Comparison of ENCODE assay signal across 9 cellular contexts in the genomic region with DNA sequence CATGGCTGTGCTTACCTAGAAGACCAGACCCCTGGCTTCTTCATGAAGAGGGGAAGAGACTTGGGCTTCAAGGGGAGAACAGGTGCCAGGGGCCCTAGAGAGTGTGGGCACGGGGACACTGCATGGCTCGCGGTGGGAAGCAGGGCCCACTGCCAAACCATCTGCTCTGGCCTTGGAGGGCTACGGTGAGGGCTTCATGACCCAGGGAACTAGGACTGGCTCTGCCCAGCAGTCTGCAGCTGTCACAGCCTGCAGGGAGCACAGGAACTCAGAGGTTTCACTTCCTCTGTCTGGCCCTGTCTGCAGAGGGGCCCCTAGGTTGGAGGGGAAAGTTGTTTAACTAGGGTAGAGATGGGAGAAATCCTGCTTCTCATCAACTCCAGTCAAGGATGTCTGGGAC. TPM values are rescaled to one million over a fixed set of nuclear protein-coding genes. Genes with fewer than 3 reads are reported as not detected.
A peak's percentile ranks its signal among the peaks of the same experiment; 100 is the strongest.
DNase-seq lines count a peak whose midpoint lies in the region; ATAC-seq and TF ChIP-seq lines count a peak whose summit lies in the region.
"Had no signal": no experiment of that assay in that cellular context is flagged by ENCODE, and none has a peak within 500 bp of the region (broad histone marks: within the 10 kb centered on the region; RNA-seq: fewer than 3 reads in every experiment).

No MANE protein-coding gene starts in this region.

- H3K4me1 ChIP-seq in Loucy (ENCODE audit: insufficient read depth, low read length, poor library complexity, severe bottlenecking) (peaks cover 23% of the 10 kb centered on the region), lower lobe of right lung (peaks cover 30% of the 10 kb centered on the region), mesendoderm (ENCODE audit: control insufficient read depth, low read depth, low read length) (peaks cover 2% of the 10 kb centered on the region)

- peak; percentile 41 for ATAC-seq in GM21381 (IDR thresholded peaks at IDR 0.05; ENCODE audit: unreplicated experiment)
- ATAC-seq in lower lobe of right lung, result peak in 1 of 2 donors; percentile 29

- no peak overlapping the region for H4K5ac ChIP-seq in mesendoderm (ENCODE audit: low read length)

- H2BK15ac ChIP-seq in mesendoderm (replicated peaks; ENCODE audit: low read depth), result no peak overlapping the region

- H3K9me2 ChIP-seq in Loucy (replicated peaks; ENCODE audit: low read depth, low read length), result no peaks in the 10 kb centered on the region

- DNase-seq in GM13976 (ENCODE audit: low spot score) (peak; percentile 87), lower lobe of right lung (no peak), HK-2 (ENCODE audit: unreplicated experiment) (no peak), mesendoderm (no peak), middle frontal gyrus (ENCODE audit: extremely low spot score, low spot score) (no peak), NCI-H1092 treated with DMSO at 0.1 percent for 48 hours (lab: John Stamatoyannopoulos, UW) (no peak)
- DNase-seq: activated CD8-positive, alpha-beta memory T cell treated with anti-CD3 and anti-CD28 coated beads, Interleukin-2, amount 50 U/mL, for 4 hours had no signal

- H4K20me1 ChIP-seq in Loucy (ENCODE audit: insufficient read depth, low read length, poor library complexity, severe bottlenecking), result peaks cover 5% of the 10 kb centered on the region

- H3K4me3 ChIP-seq in Loucy (ENCODE audit: low read length, poor library complexity, severe bottlenecking) (peak overlapping the region; percentile 23), lower lobe of right lung (no peak overlapping the region), mesendoderm (ENCODE audit: low read length) (no peak overlapping the region)

- H3K79me2 ChIP-seq in Loucy (ENCODE audit: insufficient read depth, low read length) (peaks cover 16% of the 10 kb centered on the region), mesendoderm (ENCODE audit: control insufficient read depth, insufficient read depth, low read length) (peaks cover 2% of the 10 kb centered on the region)

- H3K27me3 ChIP-seq in Loucy (ENCODE audit: insufficient read depth, low read length, poor library complexity, severe bottlenecking) (no peaks in the 10 kb centered on the region), lower lobe of right lung (ENCODE audit: low read depth) (no peaks in the 10 kb centered on the region), mesendoderm (ENCODE audit: insufficient read depth, low read length, poor library complexity) (no peaks in the 10 kb centered on the region)

- no peak overlapping the region for H2BK5ac ChIP-seq in mesendoderm (ENCODE audit: low read length)

- H2AFZ ChIP-seq in Loucy (ENCODE audit: low read length), result no peak overlapping the region

- intact Hi-C loops in lower lobe of right lung (cut with DNase I), result no loop called here

- no peak overlapping the region for H2BK120ac ChIP-seq in mesendoderm (ENCODE audit: low read depth, low read length)

- H3K18ac ChIP-seq in mesendoderm (ENCODE audit: low read length), result no peak overlapping the region

- H3K56ac ChIP-seq in mesendoderm (ENCODE audit: low read length), result no peak overlapping the region

- in situ Hi-C loops in GM13976 (cut with MboI; ENCODE audit: low sequenced_read_pairs, unreplicated experiment), result no loop called here

- H3K4ac ChIP-seq in mesendoderm (ENCODE audit: low read depth, low read length), result no peak overlapping the region

- TF ChIP-seq CTCF in GM13976 (IDR thresholded peaks at IDR 0.05; ENCODE audit: borderline replicate concordance, control extremely low read depth, extremely low read depth, insufficient read depth, missing control alignments) (no peak), Loucy (conservative IDR thresholded peaks at IDR 0.05; ENCODE audit: low read length) (no peak), lower lobe of right lung (IDR thresholded peaks at IDR 0.05) (no peak)

- no peaks in the 10 kb centered on the region for H3K9me3 ChIP-seq in Loucy (ENCODE audit: insufficient read depth, low read depth, low read length)
- no peaks in the 10 kb centered on the region for H3K9me3 ChIP-seq in lower lobe of right lung

- no peaks in the 10 kb centered on the region for H3F3A ChIP-seq in Loucy (ENCODE audit: low read depth)

- H3K9ac ChIP-seq in Loucy (ENCODE audit: low read depth, low read length, poor library complexity, severe bottlenecking) (peak overlapping the region; percentile 40), mesendoderm (ENCODE audit: low read length) (no peak overlapping the region)

- H3K4me2 ChIP-seq in Loucy (ENCODE audit: low read depth, low read length, poor library complexity, severe bottlenecking) (peak overlapping the region; percentile 14), mesendoderm (ENCODE audit: low read length) (no peak overlapping the region)

- H3K36me3 ChIP-seq in Loucy (ENCODE audit: insufficient read depth, low read length) (peaks cover 7% of the 10 kb centered on the region; the same call in 1 of the 2 replicates), lower lobe of right lung (peaks cover 63% of the 10 kb centered on the region), mesendoderm (ENCODE audit: control insufficient read depth, insufficient read depth, low read length) (peaks cover 1% of the 10 kb centered on the region)

- peaks cover 5% of the 10 kb centered on the region for H3K79me1 ChIP-seq in mesendoderm (ENCODE audit: low read length)

- H3K27ac ChIP-seq in lower lobe of right lung, result peak overlapping the region; percentile 32
- no peak overlapping the region for H3K27ac ChIP-seq in mesendoderm (ENCODE audit: low read depth, low read length)

- H3K23ac ChIP-seq in mesendoderm (ENCODE audit: low read length), result no peak overlapping the region

- no peak overlapping the region for H2AK5ac ChIP-seq in mesendoderm (ENCODE audit: low read length)

- H4K8ac ChIP-seq in mesendoderm (ENCODE audit: low read depth, low read length), result no peak overlapping the region

- no CpG with 5 or more reads among the region's 4 CpGs for WGBS in mesendoderm (ENCODE audit: extremely low coverage, insufficient coverage, low lambda C conversion rate)

RNA-seq across cellular contexts. Expression of gene ERCC1, which starts 4.3 kb away (rescaled TPM):
- total RNA-seq in lower lobe of right lung, result 41.6 TPM
- 41.5 TPM for polyA plus RNA-seq in mesendoderm (2013, experiment 1 of 2)
- polyA plus RNA-seq in mesendoderm (2013, experiment 2 of 2), result 39.9 TPM

RNA-seq across cellular contexts. Expression of gene POLR1G, which starts 13.0 kb away (rescaled TPM):
- 4.5 TPM for total RNA-seq in lower lobe of right lung
- polyA plus RNA-seq in mesendoderm (2013, experiment 1 of 2), result 53.1 TPM
- polyA plus RNA-seq in mesendoderm (2013, experiment 2 of 2), result 52.0 TPM

RNA-seq across cellular contexts. Expression of gene PPP1R13L, which starts 14.5 kb away (rescaled TPM):
- total RNA-seq in lower lobe of right lung, result 43.8 TPM
- 40.0 TPM for polyA plus RNA-seq in mesendoderm (2013, experiment 1 of 2)
- 39.1 TPM for polyA plus RNA-seq in mesendoderm (2013, experiment 2 of 2)

RNA-seq across cellular contexts. Expression of gene FOSB, which starts 48.4 kb away (rescaled TPM):
- total RNA-seq in lower lobe of right lung, result 18.0 TPM
- polyA plus RNA-seq in mesendoderm (2013, experiment 1 of 2), result 0.29 TPM
- 0.34 TPM for polyA plus RNA-seq in mesendoderm (2013, experiment 2 of 2)

RNA-seq across cellular contexts. Expression of gene ERCC2, which starts 49.0 kb away (rescaled TPM):
- 14.0 TPM for total RNA-seq in lower lobe of right lung
- polyA plus RNA-seq in mesendoderm (2013, experiment 1 of 2), result 51.8 TPM
- polyA plus RNA-seq in mesendoderm (2013, experiment 2 of 2), result 56.8 TPM
